In the genomic region with DNA sequence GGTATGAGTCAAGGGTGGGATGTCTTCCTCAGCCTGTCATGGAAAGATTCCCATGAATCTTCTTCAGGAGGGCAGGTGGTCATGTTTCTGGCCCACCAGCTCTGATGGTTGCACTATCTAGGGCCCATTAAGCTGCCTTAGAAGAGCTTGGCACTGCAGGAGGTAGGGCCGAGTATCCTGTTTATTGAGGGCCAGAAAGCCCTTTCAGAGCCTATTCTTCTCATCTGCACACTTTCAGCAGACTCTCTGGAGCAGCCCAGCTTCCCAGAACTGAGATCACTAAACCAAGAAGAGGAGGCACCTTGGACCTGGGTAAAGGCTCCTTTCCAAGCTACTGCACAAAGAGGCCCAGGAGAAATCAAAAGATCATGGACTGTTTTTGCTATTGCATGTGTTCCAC, we compare ENCODE assay signal across 1 cellular context.
TF ChIP-seq lines count a peak whose summit lies in the region.

No MANE protein-coding gene starts in this region.

TF ChIP-seq in IMR-90, 13 proteins besides CTCF, POLR2A, EP300 and RAD21:
- TF ChIP-seq RFX5 (IDR thresholded peaks at IDR 0.05; ENCODE audit: low read depth, low read length) = no peak
- TF ChIP-seq NFE2L2 (IDR thresholded peaks at IDR 0.05; ENCODE audit: low read depth, low read length) = no peak
- TF ChIP-seq, protein P1, sequence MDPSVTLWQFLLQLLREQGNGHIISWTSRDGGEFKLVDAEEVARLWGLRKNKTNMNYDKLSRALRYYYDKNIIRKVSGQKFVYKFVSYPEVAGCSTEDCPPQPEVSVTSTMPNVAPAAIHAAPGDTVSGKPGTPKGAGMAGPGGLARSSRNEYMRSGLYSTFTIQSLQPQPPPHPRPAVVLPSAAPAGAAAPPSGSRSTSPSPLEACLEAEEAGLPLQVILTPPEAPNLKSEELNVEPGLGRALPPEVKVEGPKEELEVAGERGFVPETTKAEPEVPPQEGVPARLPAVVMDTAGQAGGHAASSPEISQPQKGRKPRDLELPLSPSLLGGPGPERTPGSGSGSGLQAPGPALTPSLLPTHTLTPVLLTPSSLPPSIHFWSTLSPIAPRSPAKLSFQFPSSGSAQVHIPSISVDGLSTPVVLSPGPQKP (IDR thresholded peaks at IDR 0.05; ENCODE audit: borderline replicate concordance, low read depth, low read length) = no peak
- TF ChIP-seq CEBPB (IDR thresholded peaks at IDR 0.05; ENCODE audit: low read depth, low read length) = no peak
- no peak for TF ChIP-seq BHLHE40 (IDR thresholded peaks at IDR 0.05; ENCODE audit: low read depth, low read length)
- no peak for TF ChIP-seq CHD1 (IDR thresholded peaks at IDR 0.05; ENCODE audit: low read depth, low read length)
- no peak for TF ChIP-seq MXI1 (IDR thresholded peaks at IDR 0.05; ENCODE audit: borderline replicate concordance, low read depth, low read length)
- no peak for TF ChIP-seq MAZ (IDR thresholded peaks at IDR 0.05; ENCODE audit: borderline replicate concordance, low read depth, low read length)
- no peak for TF ChIP-seq SMC3 (IDR thresholded peaks at IDR 0.05; ENCODE audit: low read depth, low read length)
- no peak for TF ChIP-seq FOS (IDR thresholded peaks at IDR 0.05; ENCODE audit: low read depth, low read length)
